In the genomic region with DNA sequence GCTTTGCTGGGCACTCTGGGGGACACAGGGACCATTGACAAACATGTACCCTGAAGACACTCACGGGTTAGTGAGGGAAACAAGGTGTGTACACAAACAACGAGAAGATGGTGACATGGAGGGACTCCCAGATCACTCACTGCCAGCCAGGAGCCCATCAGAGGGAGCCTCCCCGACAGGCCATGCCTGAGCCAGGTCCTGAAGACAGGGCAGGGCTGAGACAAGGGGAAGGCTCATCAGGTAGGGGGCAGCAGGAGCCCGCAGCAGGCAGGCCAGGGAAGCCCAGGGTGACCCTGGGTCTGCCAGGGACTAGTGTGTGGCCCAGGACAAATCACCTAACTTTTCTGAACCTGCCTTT, we compare ENCODE assay signal across 14 cellular contexts.
"Had no signal": no experiment of that assay in that cellular context is flagged by ENCODE, and none has a peak within 500 bp of the region (broad histone marks: within the 10 kb centered on the region; RNA-seq: fewer than 3 reads in every experiment).

No MANE protein-coding gene starts in this region.

- H3K27me3 ChIP-seq: ascending aorta, ovary had no signal

- H3K36me3 Mint-ChIP-seq: type B pancreatic cell had no signal

- H3K4me1 ChIP-seq: ascending aorta, foreskin keratinocyte, suprapubic skin had no signal

- ATAC-seq: activated naive CD8-positive, alpha-beta T cell treated with anti-CD3 and anti-CD28 coated beads, Interleukin-2, amount 50 U/mL, for 24 hours; foreskin keratinocyte; left ventricle myocardium superior had no signal

- H3K4me3 Mint-ChIP-seq: activated CD4-positive, alpha-beta memory T cell treated with anti-CD3 and anti-CD28 coated beads, Interleukin-2, amount 10 ng/mL, durations not matched to agents 7 days and 5 days; activated naive CD8-positive, alpha-beta T cell treated with anti-CD3 and anti-CD28 coated beads, Interleukin-2, amount 50 U/mL, for 24 hours; type B pancreatic cell had no signal

- H3K9me3 Mint-ChIP-seq: activated CD4-positive, alpha-beta memory T cell treated with anti-CD3 and anti-CD28 coated beads, Interleukin-2, amount 10 ng/mL, durations not matched to agents 7 days and 5 days; activated naive CD8-positive, alpha-beta T cell treated with anti-CD3 and anti-CD28 coated beads, Interleukin-2, amount 50 U/mL, for 24 hours; type B pancreatic cell had no signal

- FAIRE-seq: bronchial epithelial cell, kidney had no signal

- DNase-seq: activated CD4-positive, alpha-beta memory T cell treated with anti-CD3 and anti-CD28 coated beads, Interleukin-2, amount 10 ng/mL, durations not matched to agents 7 days and 5 days; activated CD4-positive, alpha-beta T cell treated with anti-CD3 and anti-CD28 coated beads for 1 hour; activated naive CD4-positive, alpha-beta T cell treated with Interleukin-2 at 50 U/mL for 16 hours; activated naive CD8-positive, alpha-beta T cell treated with anti-CD3 and anti-CD28 coated beads, Interleukin-2, amount 50 U/mL, for 24 hours; foreskin keratinocyte; kidney; left ventricle myocardium superior; ovary; stimulated activated CD4-positive, alpha-beta T cell treated with anti-CD3 and anti-CD28 coated beads, Interleukin-2, amount 100 ng/mL, for 48 hours; stimulated activated naive CD4-positive, alpha-beta T cell treated with Interleukin-2 at 50 U/mL for 16 hours had no signal

- H3K27ac Mint-ChIP-seq: activated CD4-positive, alpha-beta memory T cell treated with anti-CD3 and anti-CD28 coated beads, Interleukin-2, amount 10 ng/mL, durations not matched to agents 7 days and 5 days; activated naive CD8-positive, alpha-beta T cell treated with anti-CD3 and anti-CD28 coated beads, Interleukin-2, amount 50 U/mL, for 24 hours; type B pancreatic cell had no signal

- H3K36me3 ChIP-seq: ascending aorta, ovary, suprapubic skin had no signal

- H3K4me1 Mint-ChIP-seq: activated CD4-positive, alpha-beta memory T cell treated with anti-CD3 and anti-CD28 coated beads, Interleukin-2, amount 10 ng/mL, durations not matched to agents 7 days and 5 days; activated naive CD8-positive, alpha-beta T cell treated with anti-CD3 and anti-CD28 coated beads, Interleukin-2, amount 50 U/mL, for 24 hours had no signal

- H3K4me3 ChIP-seq: ascending aorta, ovary, suprapubic skin had no signal

- H3K27ac ChIP-seq: ascending aorta, foreskin keratinocyte, ovary, suprapubic skin had no signal

- H3K27me3 Mint-ChIP-seq: activated CD4-positive, alpha-beta memory T cell treated with anti-CD3 and anti-CD28 coated beads, Interleukin-2, amount 10 ng/mL, durations not matched to agents 7 days and 5 days had no signal

- H3K9me3 ChIP-seq: ascending aorta, ovary, suprapubic skin had no signal
